10 cellular contexts compared by ENCODE assay signal in genomic region chr21:35232545-35233176, GRCh38.
DNase-seq lines count a peak whose midpoint lies in the region; ATAC-seq and TF ChIP-seq lines count a peak whose summit lies in the region.
"Had no signal": no experiment of that assay in that cellular context is flagged by ENCODE, and none has a peak within 500 bp of the region (broad histone marks: within the 10 kb centered on the region; RNA-seq: fewer than 3 reads in every experiment).

No MANE protein-coding gene starts in this region.

- ATAC-seq in GM18502 (IDR thresholded peaks at IDR 0.05; ENCODE audit: poor library complexity, unreplicated experiment) = no peak

- in situ Hi-C loops in astrocyte of the cerebellum (cut with HindIII; ENCODE audit: low sequenced_read_pairs) = no loop called here

- no peak overlapping the region for H3K4me3 ChIP-seq in astrocyte of the cerebellum (ENCODE audit: low read depth, low read length)
- H3K4me3 ChIP-seq: heart left ventricle had no signal

- peak; percentile 57 for DNase-seq in AG20443 (ENCODE audit: low spot score)
- peak; percentile 60 for DNase-seq in LoVo (ENCODE audit: low spot score)
- peak; percentile 75 for DNase-seq in astrocyte of the cerebellum (ENCODE audit: low read depth)
- DNase-seq in kidney glomerular epithelial cell (lab: John Stamatoyannopoulos, UW) = peak; percentile 86
- no peak for DNase-seq in DMS114 treated with DMSO at 0.1 percent for 48 hours (lab: John Stamatoyannopoulos, UW; ENCODE audit: unreplicated experiment)
- no peak for DNase-seq in stimulated activated naive CD4-positive, alpha-beta T cell (lab: John Stamatoyannopoulos, UW)
- no peak for DNase-seq in activated CD4-positive, alpha-beta T cell treated with anti-CD3 and anti-CD28 coated beads for 48 hours
- DNase-seq: heart left ventricle, naive B cell had no signal

- TF ChIP-seq CTCF in astrocyte of the cerebellum (IDR thresholded peaks at IDR 0.05; ENCODE audit: low read depth, low read length, missing control alignments) = no peak

Comparison
In these comparisons a context has a peak if more than half of its experiments do, and no peak if none do; other contexts are left out.
1. DNase-seq: peak in AG20443 (single experiment), LoVo (single experiment), astrocyte of the cerebellum (single experiment) and kidney glomerular epithelial cell (single experiment); none in DMS114 treated with DMSO at 0.1 percent for 48 hours (single experiment), stimulated activated naive CD4-positive, alpha-beta T cell (0 of 6) and activated CD4-positive, alpha-beta T cell treated with anti-CD3 and anti-CD28 coated beads for 48 hours (single experiment).